ENCODE assay signal across 13 cellular contexts in the genomic region with DNA sequence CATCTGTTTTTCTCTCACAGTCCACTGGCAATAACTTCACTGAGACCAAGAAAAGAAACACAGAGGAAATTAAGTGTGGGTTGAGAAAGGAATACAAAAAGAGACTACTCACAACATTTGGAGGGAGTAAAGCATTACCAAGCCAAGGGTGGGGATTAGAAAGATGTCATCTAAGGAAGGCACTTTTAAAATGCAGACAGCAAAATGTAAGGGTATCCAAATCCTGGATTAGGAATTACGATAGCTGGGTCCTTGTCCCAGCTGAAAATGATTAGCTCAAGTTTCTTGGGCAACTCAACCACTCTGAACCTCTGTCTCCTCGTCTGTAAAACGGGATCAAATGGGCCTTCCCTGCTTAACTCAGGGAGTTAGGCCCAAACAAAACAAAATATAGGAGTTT. TPM values are rescaled to one million over a fixed set of nuclear protein-coding genes. Genes with fewer than 3 reads are reported as not detected.
A peak's percentile ranks its signal among the peaks of the same experiment; 100 is the strongest.
DNase-seq lines count a peak whose midpoint lies in the region; ATAC-seq and TF ChIP-seq lines count a peak whose summit lies in the region.
"Had no signal": no experiment of that assay in that cellular context is flagged by ENCODE, and none has a peak within 500 bp of the region (broad histone marks: within the 10 kb centered on the region; RNA-seq: fewer than 3 reads in every experiment).

No MANE protein-coding gene starts in this region.

- H3K9me3 Mint-ChIP-seq in activated naive CD4-positive, alpha-beta T cell treated with anti-CD3 and anti-CD28 coated beads, Interleukin-2, amount 10 ng/mL, durations not matched to agents 7 days and 5 days = no peaks in the 10 kb centered on the region
- no peaks in the 10 kb centered on the region for H3K9me3 Mint-ChIP-seq in activated naive CD8-positive, alpha-beta T cell treated with anti-CD3 and anti-CD28 coated beads, Interleukin-2, amount 10 ng/mL, durations not matched to agents 7 days and 5 days

- H3K27ac Mint-ChIP-seq in activated naive CD4-positive, alpha-beta T cell treated with anti-CD3 and anti-CD28 coated beads, Interleukin-2, amount 10 ng/mL, durations not matched to agents 7 days and 5 days = no peak overlapping the region
- no peak overlapping the region for H3K27ac Mint-ChIP-seq in activated naive CD8-positive, alpha-beta T cell treated with anti-CD3 and anti-CD28 coated beads, Interleukin-2, amount 10 ng/mL, durations not matched to agents 7 days and 5 days

- no peaks in the 10 kb centered on the region for H3K27me3 ChIP-seq in lower lobe of right lung (ENCODE audit: low read depth)
- H3K27me3 ChIP-seq in thyroid gland = no peaks in the 10 kb centered on the region
- no peaks in the 10 kb centered on the region for H3K27me3 ChIP-seq in neuronal stem cell (ENCODE audit: control insufficient read depth in 3 of 3, insufficient read depth in 3 of 3, low read depth in 1 of 3, low read length in 3 of 3)
- H3K27me3 ChIP-seq: colonic mucosa had no signal

- no peak overlapping the region for H3K23ac ChIP-seq in neuronal stem cell (ENCODE audit: low read depth, low read length, poor library complexity)

- TF ChIP-seq CTCF in lower lobe of right lung (IDR thresholded peaks at IDR 0.05) (no peak), thyroid gland (IDR thresholded peaks at IDR 0.05) (no peak)

- no peak overlapping the region for H3K4me2 ChIP-seq in neuronal stem cell (ENCODE audit: insufficient read depth, low read length, poor library complexity, severe bottlenecking)

- peaks cover 5% of the 10 kb centered on the region for H3K79me1 ChIP-seq in neuronal stem cell (ENCODE audit: low read depth, low read length)

- intact Hi-C loops in lower lobe of right lung (cut with DNase I) = no loop called here
- intact Hi-C loops in thyroid gland (cut with DNase I) = no loop called here

- no peak for ATAC-seq in activated naive CD8-positive, alpha-beta T cell treated with anti-CD3 and anti-CD28 coated beads, Interleukin-2, amount 10 ng/mL, durations not matched to agents 7 days and 5 days (ENCODE audit: low read depth)
- no peak for ATAC-seq in lower lobe of right lung
- ATAC-seq in GM21360 (IDR thresholded peaks at IDR 0.05; ENCODE audit: unreplicated experiment) = no peak

- TF ChIP-seq POLR2A in thyroid gland (IDR thresholded peaks at IDR 0.05) = no peak

- H3K4me3 Mint-ChIP-seq in activated naive CD4-positive, alpha-beta T cell treated with anti-CD3 and anti-CD28 coated beads, Interleukin-2, amount 10 ng/mL, durations not matched to agents 7 days and 5 days = peak overlapping the region; percentile 87
- peak overlapping the region; percentile 94 for H3K4me3 Mint-ChIP-seq in activated naive CD8-positive, alpha-beta T cell treated with anti-CD3 and anti-CD28 coated beads, Interleukin-2, amount 10 ng/mL, durations not matched to agents 7 days and 5 days

- H3K27me3 Mint-ChIP-seq in activated naive CD4-positive, alpha-beta T cell treated with anti-CD3 and anti-CD28 coated beads, Interleukin-2, amount 10 ng/mL, durations not matched to agents 7 days and 5 days = peaks cover 1% of the 10 kb centered on the region
- H3K27me3 Mint-ChIP-seq in activated naive CD8-positive, alpha-beta T cell treated with anti-CD3 and anti-CD28 coated beads, Interleukin-2, amount 10 ng/mL, durations not matched to agents 7 days and 5 days = no peaks in the 10 kb centered on the region

- no peak overlapping the region for H4K91ac ChIP-seq in neuronal stem cell (ENCODE audit: low read depth, low read length, poor library complexity)

- H3K36me3 ChIP-seq in lower lobe of right lung (peaks cover 44% of the 10 kb centered on the region), thyroid gland (peaks cover 21 to 32% of the 10 kb centered on the region in 2 donors), neuronal stem cell (replicated peaks in 1 of 2; ENCODE audit: control insufficient read depth in 2 of 2, insufficient read depth in 2 of 2, low read length in 2 of 2) (peaks cover 8 to 58% of the 10 kb centered on the region in 2 donors)

- H2AK5ac ChIP-seq in neuronal stem cell (ENCODE audit: low read depth, low read length) = no peak overlapping the region

- H4K8ac ChIP-seq in neuronal stem cell (ENCODE audit: low read depth, low read length) = no peak overlapping the region

- peak overlapping the region; percentile 97 for H3K27ac ChIP-seq in lower lobe of right lung
- H3K27ac ChIP-seq in thyroid gland = peak overlapping the region in 2 of 3 donors; percentile 17 to 98
- H3K27ac ChIP-seq in neuronal stem cell (replicated peaks; ENCODE audit: low read length) = no peak overlapping the region

- peaks cover 51% of the 10 kb centered on the region for H3K4me1 Mint-ChIP-seq in activated naive CD4-positive, alpha-beta T cell treated with anti-CD3 and anti-CD28 coated beads, Interleukin-2, amount 10 ng/mL, durations not matched to agents 7 days and 5 days
- H3K4me1 Mint-ChIP-seq in activated naive CD8-positive, alpha-beta T cell treated with anti-CD3 and anti-CD28 coated beads, Interleukin-2, amount 10 ng/mL, durations not matched to agents 7 days and 5 days = peaks cover 50% of the 10 kb centered on the region

- DNase-seq in activated naive CD4-positive, alpha-beta T cell treated with anti-CD3 and anti-CD28 coated beads, Interleukin-2, amount 10 ng/mL, durations not matched to agents 7 days and 5 days = no peak
- DNase-seq in activated naive CD4-positive, alpha-beta T cell treated with Interleukin-2 at 50 U/mL for 16 hours = no peak
- DNase-seq in activated naive CD8-positive, alpha-beta T cell treated with anti-CD3 and anti-CD28 coated beads, Interleukin-2, amount 10 ng/mL, durations not matched to agents 7 days and 5 days = no peak
- no peak for DNase-seq in lower lobe of right lung
- DNase-seq in thyroid gland = no peak
- no peak for DNase-seq in neuronal stem cell (ENCODE audit: low spot score)
- no peak for DNase-seq in hypothalamus (lab: John Stamatoyannopoulos, UW)
- DNase-seq: colonic mucosa, COR-L47, NCI-H446 treated with DMSO at 0.1 percent for 48 hours had no signal

- H3K9me3 ChIP-seq in lower lobe of right lung = no peaks in the 10 kb centered on the region
- H3K9me3 ChIP-seq in thyroid gland = no peaks in the 10 kb centered on the region
- H3K9me3 ChIP-seq in neuronal stem cell (replicated peaks in 1 of 2; ENCODE audit: control insufficient read depth in 2 of 2, insufficient read depth in 1 of 2, low read depth in 1 of 2, low read length in 2 of 2) = no peaks in the 10 kb centered on the region
- H3K9me3 ChIP-seq: colonic mucosa had no signal

- H3K18ac ChIP-seq in neuronal stem cell (ENCODE audit: low read length) = no peak overlapping the region

- H3K9ac ChIP-seq in neuronal stem cell (ENCODE audit: low read depth, low read length, poor library complexity) = no peak overlapping the region

- 75 to 81% methylated on average over 3 of the region's 3 CpGs for WGBS in thyroid gland, 2 donors
- WGBS in neuronal stem cell (ENCODE audit: extremely low coverage in 2 of 2, insufficient read length in 2 of 2, insufficient replicate concordance in 1 of 2), 2 donors = no CpG with 5 or more reads among the region's 3 CpGs

- H2BK15ac ChIP-seq in neuronal stem cell (ENCODE audit: low read length) = no peak overlapping the region

- no peak overlapping the region for H3K14ac ChIP-seq in neuronal stem cell (ENCODE audit: low read length)

- H2BK120ac ChIP-seq in neuronal stem cell (ENCODE audit: low read depth, low read length) = no peak overlapping the region

- H3K36me3 Mint-ChIP-seq in activated naive CD4-positive, alpha-beta T cell treated with anti-CD3 and anti-CD28 coated beads, Interleukin-2, amount 10 ng/mL, durations not matched to agents 7 days and 5 days = peaks cover 45% of the 10 kb centered on the region
- peaks cover 20% of the 10 kb centered on the region for H3K36me3 Mint-ChIP-seq in activated naive CD8-positive, alpha-beta T cell treated with anti-CD3 and anti-CD28 coated beads, Interleukin-2, amount 10 ng/mL, durations not matched to agents 7 days and 5 days

- H3K4me1 ChIP-seq in lower lobe of right lung (peaks cover 45% of the 10 kb centered on the region), thyroid gland (peaks cover 29 to 36% of the 10 kb centered on the region in 2 donors), neuronal stem cell (ENCODE audit: control insufficient read depth in 2 of 2, insufficient read depth in 1 of 2, low read depth in 1 of 2, low read length in 2 of 2) (peaks cover 24 to 35% of the 10 kb centered on the region in 2 donors)

- no peak overlapping the region for H2AFZ ChIP-seq in neuronal stem cell (ENCODE audit: low read length)

- H2BK12ac ChIP-seq in neuronal stem cell (ENCODE audit: low read length) = no peak overlapping the region

- CTCF ChIA-PET in activated naive CD4-positive, alpha-beta T cell treated with anti-CD3 and anti-CD28 coated beads, Interleukin-2, amount 10 ng/mL, durations not matched to agents 7 days and 5 days (lab: Charles Lee) = interaction anchor here (1.2 kb wide), 1 partner anchor 23 kb away, joined by 4 read pairs; no protein-coding TSS in a partner anchor

- peak overlapping the region; percentile 90 for H3K4me3 ChIP-seq in lower lobe of right lung
- no peak overlapping the region for H3K4me3 ChIP-seq in thyroid gland (replicated peaks in 1 of 3)
- no peak overlapping the region for H3K4me3 ChIP-seq in neuronal stem cell (ENCODE audit: low read length in 2 of 2)
- H3K4me3 ChIP-seq: colonic mucosa had no signal

- no peak overlapping the region for H3K4ac ChIP-seq in neuronal stem cell (ENCODE audit: low read length)

- POLR2A ChIA-PET in activated naive CD8-positive, alpha-beta T cell treated with anti-CD3 and anti-CD28 coated beads, Interleukin-2, amount 10 ng/mL, durations not matched to agents 7 days and 5 days (lab: Charles Lee) = interaction anchor here (0.6 to 2.1 kb wide), 2 partner anchors 9 to 128 kb away, joined by 3 to 7 read pairs; no protein-coding TSS in a partner anchor

- H2BK5ac ChIP-seq in neuronal stem cell (ENCODE audit: low read length) = no peak overlapping the region

RNA-seq across cellular contexts. Expression of gene LEMD2, which starts 2.2 kb away (rescaled TPM):
- total RNA-seq in activated naive CD8-positive, alpha-beta T cell treated with anti-CD3 and anti-CD28 coated beads, Interleukin-2, amount 10 ng/mL, durations not matched to agents 7 days and 5 days = 10 to 100 TPM; 83.9 to 84.7 TPM
- total RNA-seq in lower lobe of right lung = 53.6 TPM
- total RNA-seq in thyroid gland = 10 to 100 TPM; 50.0 to 76.6 (median 64.6) TPM
- polyA plus RNA-seq in neuronal stem cell (2013, experiment 1 of 2) = 30.6 TPM
- 30.2 TPM for polyA plus RNA-seq in neuronal stem cell (2013, experiment 2 of 2)

RNA-seq across cellular contexts. Expression of gene MLN, which starts 17.1 kb away (rescaled TPM):
- not detected for total RNA-seq in activated naive CD8-positive, alpha-beta T cell treated with anti-CD3 and anti-CD28 coated beads, Interleukin-2, amount 10 ng/mL, durations not matched to agents 7 days and 5 days
- total RNA-seq in lower lobe of right lung (not detected), thyroid gland (not detected)
- polyA plus RNA-seq in neuronal stem cell (2013, experiment 1 of 2) = not detected
- polyA plus RNA-seq in neuronal stem cell (2013, experiment 2 of 2) = not detected
- total RNA-seq: activated CD8-positive, alpha-beta memory T cell treated with anti-CD3 and anti-CD28 coated beads for 36 hours; kidney epithelial cell had no signal

RNA-seq across cellular contexts. Expression of gene IP6K3, which starts 40.0 kb away (rescaled TPM):
- total RNA-seq in activated naive CD8-positive, alpha-beta T cell treated with anti-CD3 and anti-CD28 coated beads, Interleukin-2, amount 10 ng/mL, durations not matched to agents 7 days and 5 days = not detected
- 3.5 TPM for total RNA-seq in lower lobe of right lung
- 10 to 100 TPM in 3 of 4 donors, 1 to 10 TPM in 1; 7.9 to 20.5 (median 17.1) TPM for total RNA-seq in thyroid gland
- 1.7 TPM for polyA plus RNA-seq in neuronal stem cell (2013, experiment 1 of 2)
- 1.4 TPM for polyA plus RNA-seq in neuronal stem cell (2013, experiment 2 of 2)
- total RNA-seq: activated CD8-positive, alpha-beta memory T cell treated with anti-CD3 and anti-CD28 coated beads for 36 hours had no signal
